9 cellular contexts compared by ENCODE assay signal in the genomic region with DNA sequence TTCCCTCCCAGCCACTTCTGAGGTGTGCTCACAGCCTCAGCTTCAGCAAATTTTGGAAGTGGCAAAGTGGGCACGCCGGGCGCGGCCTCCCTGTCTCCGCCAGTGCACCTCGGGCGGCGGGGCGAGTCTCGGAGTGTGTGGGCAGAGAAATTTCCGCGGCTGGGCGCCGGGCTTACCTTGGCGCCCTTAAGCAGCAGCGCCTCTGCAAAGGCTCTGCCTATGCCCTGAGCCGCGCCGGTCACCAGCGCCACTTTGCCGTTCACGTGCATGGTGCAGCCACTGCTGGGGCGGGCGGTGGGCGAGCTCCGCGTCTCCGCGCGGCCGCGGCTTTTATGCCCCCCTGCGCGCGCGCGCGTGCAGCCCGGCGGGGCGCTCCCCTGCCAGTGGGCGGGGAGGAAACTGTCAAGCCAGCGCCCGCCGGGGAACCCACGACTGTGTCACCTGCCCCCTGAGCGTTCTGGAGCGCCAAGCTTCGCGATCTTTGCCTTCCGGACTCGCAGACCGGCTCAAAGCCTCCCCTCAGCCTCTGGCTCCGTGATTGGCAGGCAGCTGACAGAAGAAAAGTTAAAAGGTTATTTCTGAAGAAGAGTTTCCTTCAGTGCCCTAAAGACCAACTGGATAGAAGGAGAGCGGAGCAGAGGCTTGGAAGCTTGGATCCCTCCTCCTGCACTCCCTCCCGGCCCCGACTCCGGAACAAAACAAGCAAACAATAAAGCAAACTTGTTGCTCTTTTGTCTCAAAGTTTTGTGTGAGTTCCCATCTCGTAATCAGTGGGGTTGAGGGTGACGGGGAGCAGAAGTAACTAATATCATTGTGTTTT. TPM values are rescaled to one million over a fixed set of nuclear protein-coding genes. Genes with fewer than 3 reads are reported as not detected.
DNase-seq lines count a peak whose midpoint lies in the region; ATAC-seq and TF ChIP-seq lines count a peak whose summit lies in the region.
"Had no signal": no experiment of that assay in that cellular context is flagged by ENCODE, and none has a peak within 500 bp of the region (broad histone marks: within the 10 kb centered on the region; RNA-seq: fewer than 3 reads in every experiment).

TSS of gene HPGD (minus strand) at position 306 of the 820 bp plus-strand sequence. CDS start at position 269, 37 bp downstream.

- H3K36me3 Mint-ChIP-seq in activated T-helper 2 cell treated with anti-CD3 and anti-CD28 coated beads, Interferon-gamma antibody, Interleukin-2, Interleukin-4, amounts not matched to agents 10 μg/mL and 5 μg/mL and 100 μg/mL, durations not matched to agents 14 hours and 24 hours and 36 hours (ENCODE audit: low read depth) = no peaks in the 10 kb centered on the region
- H3K36me3 Mint-ChIP-seq in type B pancreatic cell = no peaks in the 10 kb centered on the region

- H3K27ac Mint-ChIP-seq in activated T-helper 2 cell treated with anti-CD3 and anti-CD28 coated beads, Interferon-gamma antibody, Interleukin-2, Interleukin-4, amounts not matched to agents 10 μg/mL and 5 μg/mL and 100 μg/mL, durations not matched to agents 14 hours and 24 hours and 36 hours = no peak within 1 kb of the TSS
- peak within 1 kb of the TSS; percentile 70 for H3K27ac Mint-ChIP-seq in type B pancreatic cell

- DNase-seq in NCI-H2029 (lab: John Stamatoyannopoulos, UW) = peak; percentile 54
- DNase-seq in NCI-H2029 treated with DMSO at 0.1 percent for 48 hours (lab: John Stamatoyannopoulos, UW) = no peak
- peak; percentile 85 for DNase-seq in OCI-M1 (lab: John Stamatoyannopoulos, UW)
- peak; percentile 47 for DNase-seq in activated T-helper 2 cell treated with anti-CD3 and anti-CD28 coated beads, Interferon-gamma antibody, Interleukin-2, Interleukin-4, amounts not matched to agents 10 μg/mL and 5 μg/mL and 100 μg/mL, durations not matched to agents 14 hours and 24 hours and 36 hours (ENCODE audit: low spot score)
- DNase-seq in germinal center (ENCODE audit: low spot score) = peak; percentile 37
- DNase-seq in ovary = peak in 1 of 5 donors; percentile 28
- peak; percentile 70 for DNase-seq in type B pancreatic cell (ENCODE audit: extremely low spot score, unreplicated experiment)

- peak within 1 kb of the TSS; percentile 77 for H3K4me3 Mint-ChIP-seq in activated T-helper 2 cell treated with anti-CD3 and anti-CD28 coated beads, Interferon-gamma antibody, Interleukin-2, Interleukin-4, amounts not matched to agents 10 μg/mL and 5 μg/mL and 100 μg/mL, durations not matched to agents 14 hours and 24 hours and 36 hours (ENCODE audit: low read depth)
- H3K4me3 Mint-ChIP-seq in type B pancreatic cell = peak within 1 kb of the TSS; percentile 90

- TF ChIP-seq EP300 in ovary (IDR thresholded peaks at IDR 0.05) = no peak

- H3K27me3 Mint-ChIP-seq in activated T-helper 2 cell treated with anti-CD3 and anti-CD28 coated beads, Interferon-gamma antibody, Interleukin-2, Interleukin-4, amounts not matched to agents 10 μg/mL and 5 μg/mL and 100 μg/mL, durations not matched to agents 14 hours and 24 hours and 36 hours (ENCODE audit: low read depth) = peaks cover 68% of the 10 kb centered on the region
- H3K27me3 Mint-ChIP-seq in type B pancreatic cell = peaks cover 46% of the 10 kb centered on the region

- intact Hi-C loops in activated T-helper 2 cell treated with anti-CD3 and anti-CD28 coated beads, Interferon-gamma antibody, Interleukin-2, Interleukin-4, amounts not matched to agents 10 μg/mL and 5 μg/mL and 100 μg/mL, durations not matched to agents 14 hours and 24 hours and 36 hours (cut with micrococcal nuclease) = loop anchor here (10.0 kb wide), 2 partner anchors 158 to 298 kb away; no protein-coding TSS in a partner anchor
- intact Hi-C loops in ovary (cut with DNase I) = no loop called here

- no peaks in the 10 kb centered on the region for H3K9me3 Mint-ChIP-seq in activated T-helper 2 cell treated with anti-CD3 and anti-CD28 coated beads, Interferon-gamma antibody, Interleukin-2, Interleukin-4, amounts not matched to agents 10 μg/mL and 5 μg/mL and 100 μg/mL, durations not matched to agents 14 hours and 24 hours and 36 hours
- H3K9me3 Mint-ChIP-seq in type B pancreatic cell = no peaks in the 10 kb centered on the region

- H3K36me3 ChIP-seq in ovary = no peaks in the 10 kb centered on the region

- peaks cover 12% of the 10 kb centered on the region for H3K4me1 Mint-ChIP-seq in activated T-helper 2 cell treated with anti-CD3 and anti-CD28 coated beads, Interferon-gamma antibody, Interleukin-2, Interleukin-4, amounts not matched to agents 10 μg/mL and 5 μg/mL and 100 μg/mL, durations not matched to agents 14 hours and 24 hours and 36 hours (ENCODE audit: low read depth)
- no peaks in the 10 kb centered on the region for H3K4me1 Mint-ChIP-seq in type B pancreatic cell (ENCODE audit: unreplicated experiment)

- H3K9me3 ChIP-seq in ovary = no peaks in the 10 kb centered on the region

- H3K4me1 ChIP-seq in ovary (ENCODE audit: insufficient read depth) = no peaks in the 10 kb centered on the region

- ATAC-seq in HG03103 (IDR thresholded peaks at IDR 0.05; ENCODE audit: low read depth, unreplicated experiment) = peak; percentile 54

- TF ChIP-seq POLR2A in ovary (IDR thresholded peaks at IDR 0.05) = no peak

- WGBS in ovary, 3 donors = 1% methylated on average over 43 to 60 of the region's 60 CpGs

- no peak for TF ChIP-seq CTCF in ovary (IDR thresholded peaks at IDR 0.05)
- TF ChIP-seq CTCF in type B pancreatic cell (conservative IDR thresholded peaks at IDR 0.05) = no peak

- no peaks in the 10 kb centered on the region for H3K27me3 ChIP-seq in ovary

- peak within 1 kb of the TSS; percentile 58 for H3K4me3 ChIP-seq in ovary

- no peak within 1 kb of the TSS for H3K27ac ChIP-seq in ovary
- H3K27ac ChIP-seq: C4-2B had no signal

RNA-seq across cellular contexts. Expression of gene HPGD, which starts in this region (rescaled TPM):
- 0.48 and 1.2 TPM in 2 replicates for total RNA-seq in activated T-helper 2 cell treated with anti-CD3 and anti-CD28 coated beads, Interferon-gamma antibody, Interleukin-2, Interleukin-4, amounts not matched to agents 10 μg/mL and 5 μg/mL and 100 μg/mL, durations not matched to agents 14 hours and 24 hours and 36 hours
- total RNA-seq in ovary (10 to 100 TPM in 1 of 7 donors, 1 to 10 TPM in 4, not detected in 2; 1.2 to 20.6 (median 3.2) TPM), type B pancreatic cell (ENCODE audit: low replicate concordance) (16.5 and 32.0 TPM in 2 replicates)
- polyA plus RNA-seq in ovary = 1 to 10 TPM in 1 of 2 donors, under 1 TPM in 1; 0.69 to 6.9 TPM
